ENCODE assay signal across 26 cellular contexts in the genomic region with DNA sequence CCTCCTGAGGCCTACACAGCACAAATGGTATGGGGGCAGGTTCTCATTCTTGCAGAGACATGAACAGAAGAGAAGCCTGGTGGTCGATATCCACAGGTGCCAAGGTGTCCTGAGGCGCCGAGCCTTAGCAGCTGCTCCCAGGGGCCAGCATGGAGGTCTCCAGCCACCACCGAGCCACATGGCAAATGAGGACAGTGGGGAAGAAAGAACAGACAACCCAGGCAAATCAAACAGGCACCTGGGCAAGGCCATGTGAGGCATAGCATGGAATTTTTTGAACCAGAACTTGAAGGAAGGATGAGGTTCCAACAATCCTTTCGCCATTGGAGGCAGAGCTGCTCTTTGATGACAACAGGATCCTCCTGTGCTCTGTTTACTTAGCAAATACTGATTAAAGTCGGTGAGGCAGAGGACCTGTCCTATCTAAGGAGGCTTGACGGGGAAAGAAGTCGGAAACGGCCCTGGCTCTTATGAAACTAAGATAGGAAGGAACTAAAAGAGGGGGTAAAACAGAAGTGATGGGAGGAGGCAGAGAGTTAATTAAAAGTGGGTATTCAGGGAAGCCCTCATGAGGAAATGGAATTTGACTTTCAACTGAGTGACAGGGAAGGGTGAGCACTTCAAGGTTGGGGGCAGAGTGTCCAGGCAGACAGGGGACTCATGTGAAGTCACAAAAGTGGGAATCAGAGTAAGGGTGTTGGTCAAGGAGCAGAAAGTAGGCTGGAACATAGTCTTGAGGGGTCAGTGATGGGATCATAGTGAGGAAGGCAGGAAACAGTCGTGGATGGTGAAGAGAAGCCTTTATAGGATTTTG. TPM values are rescaled to one million over a fixed set of nuclear protein-coding genes. Genes with fewer than 3 reads are reported as not detected.
DNase-seq lines count a peak whose midpoint lies in the region; ATAC-seq and TF ChIP-seq lines count a peak whose summit lies in the region.
"Had no signal": no experiment of that assay in that cellular context is flagged by ENCODE, and none has a peak within 500 bp of the region (broad histone marks: within the 10 kb centered on the region; RNA-seq: fewer than 3 reads in every experiment).

No MANE protein-coding gene starts in this region.

- H4K20me1 ChIP-seq in hepatocyte (ENCODE audit: insufficient read depth, poor library complexity, severe bottlenecking), result no peaks in the 10 kb centered on the region

- 68% methylated on average over 10 of the region's 10 CpGs for WGBS in hepatocyte (ENCODE audit: low lambda C conversion rate, missing lambda C conversion rate)

- H3K27ac Mint-ChIP-seq in Caco-2 (ENCODE audit: unreplicated experiment) (peak overlapping the region; percentile 73), progenitor cell of endocrine pancreas (peak overlapping the region; percentile 50)
- H3K27ac Mint-ChIP-seq: CD14-positive monocyte had no signal

- peaks cover 71% of the 10 kb centered on the region for H3K4me1 ChIP-seq in Caco-2
- peaks cover 29% of the 10 kb centered on the region for H3K4me1 ChIP-seq in hepatocyte (ENCODE audit: insufficient read depth)
- no peaks in the 10 kb centered on the region for H3K4me1 ChIP-seq in HAP-1

- H3K27ac ChIP-seq in hepatocyte, result peak overlapping the region; percentile 52
- H3K27ac ChIP-seq: GM23248, SK-N-MC had no signal

- ATAC-seq in GM19328 (IDR thresholded peaks at IDR 0.05; ENCODE audit: unreplicated experiment), result no peak
- ATAC-seq: HCT116 had no signal

- POLR2A ChIA-PET in Caco-2 (lab: Charles Lee), result interaction anchor here (1.4 kb wide), 1 partner anchor 70 kb away, joined by 6 read pairs; no protein-coding TSS in a partner anchor

- CTCF ChIA-PET in Caco-2 (lab: Charles Lee), result interaction anchor here (0.9 kb wide), 1 partner anchor 107 kb away, joined by 4 read pairs; no protein-coding TSS in a partner anchor

- H3K36me3 Mint-ChIP-seq in Caco-2 (ENCODE audit: insufficient read depth, unreplicated experiment), result peaks cover 19% of the 10 kb centered on the region
- H3K36me3 Mint-ChIP-seq in progenitor cell of endocrine pancreas (ENCODE audit: insufficient read depth), result no peaks in the 10 kb centered on the region
- H3K36me3 Mint-ChIP-seq: CD14-positive monocyte had no signal

- TF ChIP-seq CTCF in Caco-2 (IDR thresholded peaks at IDR 0.05; ENCODE audit: insufficient read depth in 1 of 2, low read depth in 1 of 2, low read length in 1 of 2, severe bottlenecking in 1 of 2, unreplicated experiment in 1 of 2), result no peak
- no peak for TF ChIP-seq CTCF in hepatocyte (IDR thresholded peaks at IDR 0.05; ENCODE audit: poor library complexity)
- no peak for TF ChIP-seq CTCF in progenitor cell of endocrine pancreas (IDR thresholded peaks at IDR 0.05; ENCODE audit: unreplicated experiment)

- in situ Hi-C loops in HAP-1 (cut with MboI; ENCODE audit: low sequenced_read_pairs), result no loop called here

- H3K79me2 ChIP-seq in hepatocyte, result no peaks in the 10 kb centered on the region

- H3K4me3 Mint-ChIP-seq in Caco-2 (ENCODE audit: unreplicated experiment), result peak overlapping the region; percentile 27
- H3K4me3 Mint-ChIP-seq in progenitor cell of endocrine pancreas (ENCODE audit: low read depth), result no peak overlapping the region
- H3K4me3 Mint-ChIP-seq: CD14-positive monocyte had no signal

- no peak overlapping the region for H2AFZ ChIP-seq in hepatocyte
- H2AFZ ChIP-seq: GM23248 had no signal

- no peaks in the 10 kb centered on the region for H3K36me3 ChIP-seq in Caco-2 (ENCODE audit: control insufficient read depth, insufficient read depth, low read length)
- H3K36me3 ChIP-seq in hepatocyte (replicated peaks; ENCODE audit: insufficient read depth, low read depth), result no peaks in the 10 kb centered on the region
- H3K36me3 ChIP-seq in HAP-1 (replicated peaks), result no peaks in the 10 kb centered on the region

- H3K4me1 Mint-ChIP-seq in Caco-2 (ENCODE audit: low read depth, unreplicated experiment), result peaks cover 59% of the 10 kb centered on the region
- H3K4me1 Mint-ChIP-seq in progenitor cell of endocrine pancreas (ENCODE audit: low read depth), result peaks cover 15% of the 10 kb centered on the region

- no peaks in the 10 kb centered on the region for H3K9me3 Mint-ChIP-seq in Caco-2 (ENCODE audit: unreplicated experiment)
- H3K9me3 Mint-ChIP-seq in progenitor cell of endocrine pancreas (ENCODE audit: low read depth), result peaks cover 3% of the 10 kb centered on the region

- H3K4me2 ChIP-seq in hepatocyte, result peak overlapping the region; percentile 16

- H3K4me3 ChIP-seq in Caco-2 (ENCODE audit: low read depth, low read length) (no peak overlapping the region), hepatocyte (no peak overlapping the region), HAP-1 (no peak overlapping the region)
- H3K4me3 ChIP-seq: GM23248, SK-N-MC had no signal

- peaks cover 11% of the 10 kb centered on the region for H3K9me3 ChIP-seq in Caco-2
- H3K9me3 ChIP-seq in hepatocyte (ENCODE audit: low read depth), result no peaks in the 10 kb centered on the region
- H3K9me3 ChIP-seq in HAP-1, result no peaks in the 10 kb centered on the region

- intact Hi-C loops in Caco-2 (cut with micrococcal nuclease; ENCODE audit: unreplicated experiment), result loop anchor here (5.0 kb wide), 1 partner anchor 71 kb away; no protein-coding TSS in a partner anchor

- no peaks in the 10 kb centered on the region for H3K27me3 Mint-ChIP-seq in Caco-2 (ENCODE audit: insufficient read depth, unreplicated experiment)
- peaks cover 34% of the 10 kb centered on the region for H3K27me3 Mint-ChIP-seq in progenitor cell of endocrine pancreas

- no TSS peak for BruUV-seq in Caco-2 (replicated peaks; lab: Mats Ljungman, UMichigan)

- H3K27me3 ChIP-seq in Caco-2 (replicated peaks; ENCODE audit: control insufficient read depth, insufficient read depth, low read length), result no peaks in the 10 kb centered on the region
- no peaks in the 10 kb centered on the region for H3K27me3 ChIP-seq in hepatocyte
- no peaks in the 10 kb centered on the region for H3K27me3 ChIP-seq in HAP-1 (ENCODE audit: low read depth)

- DNase-seq in Caco-2 (peak; percentile 62 to 69), NCI-H146 (lab: John Stamatoyannopoulos, UW) (peak; percentile 70), hepatocyte (ENCODE audit: low spot score) (no peak), progenitor cell of endocrine pancreas (ENCODE audit: low spot score, unreplicated experiment) (no peak), HAP-1 (ENCODE audit: low spot score in 2 of 2) (no peak), 8988T (no peak), DMS 273 (lab: John Stamatoyannopoulos, UW; ENCODE audit: unreplicated experiment) (no peak)
- DNase-seq: ACHN; AML-193; DMS 273 treated with DMSO at 0.1 percent for 48 hours; GDM1; GM23248; KBM-7; NCI-H1048; NCI-H1436; NCI-H2081 treated with DMSO at 0.1 percent for 48 hours; NCI-H446 treated with DMSO at 0.1 percent for 48 hours; NCI-H748 treated with DMSO at 0.1 percent for 48 hours; NK-92 treated with Interleukin-12 subunit alpha and Interleukin-12 subunit beta, amount 100 ng/mL, for 24 hours; OCI-M1; SHP77 had no signal

- H3K9me2 ChIP-seq in hepatocyte (replicated peaks; ENCODE audit: insufficient read depth), result no peaks in the 10 kb centered on the region

RNA-seq across cellular contexts. Expression of gene CALML3, which starts 8.6 kb away (rescaled TPM):
- total RNA-seq in Caco-2 (2022), result 0.18 TPM in 1 of 2 replicates, not detected in the other
- total RNA-seq in hepatocyte, result not detected in 2 replicates
- polyA plus RNA-seq in hepatocyte, result not detected in 2 replicates
- not detected in 2 replicates for total RNA-seq in progenitor cell of endocrine pancreas
- total RNA-seq: Daoy, GM23248 had no signal
- polyA plus RNA-seq: CD14-positive monocyte, GM23248 had no signal

RNA-seq across cellular contexts. Expression of gene CALML5, which starts 16.8 kb away (rescaled TPM):
- total RNA-seq in Caco-2 (2022) (not detected in 2 replicates), hepatocyte (not detected in 2 replicates), progenitor cell of endocrine pancreas (not detected in 2 replicates)
- not detected in 2 replicates for polyA plus RNA-seq in hepatocyte
- total RNA-seq: Daoy, GM23248 had no signal
- polyA plus RNA-seq: CD14-positive monocyte, GM23248 had no signal

Comparison
In these comparisons a context has a peak if more than half of its experiments do, and no peak if none do; other contexts are left out.
1. DNase-seq: peak in Caco-2 (2 of 2) and NCI-H146 (single experiment); none in hepatocyte (single experiment), progenitor cell of endocrine pancreas (single experiment), HAP-1 (0 of 2), 8988T (single experiment) and DMS 273 (single experiment).